ENCODE assay signal across 1 cellular context in the genomic region with DNA sequence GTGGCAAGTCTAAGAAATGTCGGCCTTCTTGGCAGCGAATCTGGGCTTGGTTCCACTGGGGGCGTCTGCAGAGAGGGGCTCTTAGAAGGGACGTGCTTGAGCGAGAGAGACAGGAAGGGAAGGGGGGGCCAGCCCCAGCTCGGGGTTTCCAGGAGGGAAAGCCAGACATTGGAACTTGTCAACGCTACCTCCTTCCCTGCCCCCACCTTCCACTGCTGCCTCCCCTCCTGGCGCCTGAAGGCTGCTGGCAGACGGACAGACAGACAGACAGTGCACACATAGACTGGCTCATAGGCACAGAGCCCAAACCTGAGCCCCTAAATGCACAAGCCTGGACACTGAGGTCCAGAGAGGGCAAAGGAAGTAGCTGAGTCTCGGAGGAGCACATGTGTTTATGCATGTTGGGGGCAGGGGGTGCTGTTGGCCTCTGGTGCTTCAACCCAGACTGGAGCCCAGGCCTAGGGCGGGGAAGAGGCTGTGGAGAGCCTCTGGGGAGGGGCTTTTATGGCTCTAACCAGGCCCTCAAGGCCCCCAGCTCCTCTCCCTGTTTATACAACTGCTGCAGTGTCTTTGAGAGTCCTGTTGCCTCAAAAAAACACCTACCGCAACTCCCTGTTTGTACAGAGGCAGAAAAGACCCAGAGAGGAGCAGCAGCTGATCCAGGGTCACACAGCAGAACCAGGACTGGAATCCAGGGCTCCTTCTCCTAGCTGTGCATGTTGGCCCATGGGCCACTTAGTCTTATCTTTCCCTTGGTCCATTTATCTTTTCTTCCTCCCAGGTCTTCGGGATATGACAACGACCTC.
TF ChIP-seq lines count a peak whose summit lies in the region.

No MANE protein-coding gene starts in this region.

TF ChIP-seq in HepG2, 621 proteins besides CTCF, POLR2A, EP300 and RAD21 (continued from another document and continues in another):
- TF ChIP-seq MEF2D (CRISPR knock-in tag; IDR thresholded peaks at IDR 0.05) (peak; percentile 79), FOXO1 (CRISPR knock-in tag; IDR thresholded peaks at IDR 0.05) (peak; percentile 57; the same call in 1 of the 2 replicates), ZBTB34 (CRISPR knock-in tag; IDR thresholded peaks at IDR 0.05) (no peak), REST (IDR thresholded peaks at IDR 0.05; ENCODE audit: borderline replicate concordance in 1 of 2, low read depth in 1 of 2, low read length in 2 of 2) (no peak), SPEN (CRISPR knock-in tag; IDR thresholded peaks at IDR 0.05; ENCODE audit: low read depth) (no peak), SRF (IDR thresholded peaks at IDR 0.05; ENCODE audit: low read depth, low read length) (no peak), CHD4 (IDR thresholded peaks at IDR 0.05; ENCODE audit: borderline replicate concordance, low read length) (no peak), ZNF7 (CRISPR knock-in tag; IDR thresholded peaks at IDR 0.05) (no peak), ZNF678 (CRISPR knock-in tag; IDR thresholded peaks at IDR 0.05) (no peak), ZNF274 (CRISPR knock-in tag; IDR thresholded peaks at IDR 0.05) (0 out of 2 replicates have a peak, but pooled peaks have one; percentile 31), PRDM10 (CRISPR knock-in tag; IDR thresholded peaks at IDR 0.05; ENCODE audit: low read depth) (peak; percentile 38; the same call in 1 of the 2 replicates), ZNF331 (CRISPR knock-in tag; IDR thresholded peaks at IDR 0.05) (0 out of 2 replicates have a peak, but pooled peaks have one; percentile 13), ZNF260 (CRISPR knock-in tag; IDR thresholded peaks at IDR 0.05; ENCODE audit: borderline replicate concordance, low read depth) (peak; percentile 64; the same call in 1 of the 2 replicates), RARA (CRISPR knock-in tag; IDR thresholded peaks at IDR 0.05) (0 out of 2 replicates have a peak, but pooled peaks have one; percentile 9), KMT2A (CRISPR knock-in tag; IDR thresholded peaks at IDR 0.05) (0 out of 2 replicates have a peak, but pooled peaks have one; percentile 27), NFIB (CRISPR knock-in tag; IDR thresholded peaks at IDR 0.05; ENCODE audit: borderline replicate concordance) (no peak), SIN3B (IDR thresholded peaks at IDR 0.05; ENCODE audit: low read length) (no peak), ADNP (CRISPR knock-in tag; IDR thresholded peaks at IDR 0.05) (no peak), ZNF124 (CRISPR knock-in tag; IDR thresholded peaks at IDR 0.05) (no peak), ZNF75D (CRISPR knock-in tag; IDR thresholded peaks at IDR 0.05; ENCODE audit: borderline replicate concordance) (no peak), HMG20A (CRISPR knock-in tag; IDR thresholded peaks at IDR 0.05; ENCODE audit: borderline replicate concordance) (0 out of 2 replicates have a peak, but pooled peaks have one; percentile 7), ZNF614 (CRISPR knock-in tag; IDR thresholded peaks at IDR 0.05; ENCODE audit: borderline replicate concordance) (peak; percentile 17; the same call in 1 of the 2 replicates), ZFP62 (CRISPR knock-in tag; IDR thresholded peaks at IDR 0.05) (no peak)
- TF ChIP-seq, protein P1, sequence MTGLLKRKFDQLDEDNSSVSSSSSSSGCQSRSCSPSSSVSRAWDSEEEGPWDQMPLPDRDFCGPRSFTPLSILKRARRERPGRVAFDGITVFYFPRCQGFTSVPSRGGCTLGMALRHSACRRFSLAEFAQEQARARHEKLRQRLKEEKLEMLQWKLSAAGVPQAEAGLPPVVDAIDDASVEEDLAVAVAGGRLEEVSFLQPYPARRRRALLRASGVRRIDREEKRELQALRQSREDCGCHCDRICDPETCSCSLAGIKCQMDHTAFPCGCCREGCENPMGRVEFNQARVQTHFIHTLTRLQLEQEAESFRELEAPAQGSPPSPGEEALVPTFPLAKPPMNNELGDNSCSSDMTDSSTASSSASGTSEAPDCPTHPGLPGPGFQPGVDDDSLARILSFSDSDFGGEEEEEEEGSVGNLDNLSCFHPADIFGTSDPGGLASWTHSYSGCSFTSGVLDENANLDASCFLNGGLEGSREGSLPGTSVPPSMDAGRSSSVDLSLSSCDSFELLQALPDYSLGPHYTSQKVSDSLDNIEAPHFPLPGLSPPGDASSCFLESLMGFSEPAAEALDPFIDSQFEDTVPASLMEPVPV (CRISPR knock-in tag; IDR thresholded peaks at IDR 0.05): 0 out of 2 replicates have a peak, but pooled peaks have one; percentile 54
- TF ChIP-seq, protein P2, sequence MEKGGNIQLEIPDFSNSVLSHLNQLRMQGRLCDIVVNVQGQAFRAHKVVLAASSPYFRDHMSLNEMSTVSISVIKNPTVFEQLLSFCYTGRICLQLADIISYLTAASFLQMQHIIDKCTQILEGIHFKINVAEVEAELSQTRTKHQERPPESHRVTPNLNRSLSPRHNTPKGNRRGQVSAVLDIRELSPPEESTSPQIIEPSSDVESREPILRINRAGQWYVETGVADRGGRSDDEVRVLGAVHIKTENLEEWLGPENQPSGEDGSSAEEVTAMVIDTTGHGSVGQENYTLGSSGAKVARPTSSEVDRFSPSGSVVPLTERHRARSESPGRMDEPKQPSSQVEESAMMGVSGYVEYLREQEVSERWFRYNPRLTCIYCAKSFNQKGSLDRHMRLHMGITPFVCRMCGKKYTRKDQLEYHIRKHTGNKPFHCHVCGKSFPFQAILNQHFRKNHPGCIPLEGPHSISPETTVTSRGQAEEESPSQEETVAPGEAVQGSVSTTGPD (CRISPR knock-in tag; IDR thresholded peaks at IDR 0.05): no peak
- TF ChIP-seq, protein P3, sequence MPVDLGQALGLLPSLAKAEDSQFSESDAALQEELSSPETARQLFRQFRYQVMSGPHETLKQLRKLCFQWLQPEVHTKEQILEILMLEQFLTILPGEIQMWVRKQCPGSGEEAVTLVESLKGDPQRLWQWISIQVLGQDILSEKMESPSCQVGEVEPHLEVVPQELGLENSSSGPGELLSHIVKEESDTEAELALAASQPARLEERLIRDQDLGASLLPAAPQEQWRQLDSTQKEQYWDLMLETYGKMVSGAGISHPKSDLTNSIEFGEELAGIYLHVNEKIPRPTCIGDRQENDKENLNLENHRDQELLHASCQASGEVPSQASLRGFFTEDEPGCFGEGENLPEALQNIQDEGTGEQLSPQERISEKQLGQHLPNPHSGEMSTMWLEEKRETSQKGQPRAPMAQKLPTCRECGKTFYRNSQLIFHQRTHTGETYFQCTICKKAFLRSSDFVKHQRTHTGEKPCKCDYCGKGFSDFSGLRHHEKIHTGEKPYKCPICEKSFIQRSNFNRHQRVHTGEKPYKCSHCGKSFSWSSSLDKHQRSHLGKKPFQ (CRISPR knock-in tag; IDR thresholded peaks at IDR 0.05; ENCODE audit: insufficient replicate concordance): peak; percentile 52
- TF ChIP-seq, protein P4, sequence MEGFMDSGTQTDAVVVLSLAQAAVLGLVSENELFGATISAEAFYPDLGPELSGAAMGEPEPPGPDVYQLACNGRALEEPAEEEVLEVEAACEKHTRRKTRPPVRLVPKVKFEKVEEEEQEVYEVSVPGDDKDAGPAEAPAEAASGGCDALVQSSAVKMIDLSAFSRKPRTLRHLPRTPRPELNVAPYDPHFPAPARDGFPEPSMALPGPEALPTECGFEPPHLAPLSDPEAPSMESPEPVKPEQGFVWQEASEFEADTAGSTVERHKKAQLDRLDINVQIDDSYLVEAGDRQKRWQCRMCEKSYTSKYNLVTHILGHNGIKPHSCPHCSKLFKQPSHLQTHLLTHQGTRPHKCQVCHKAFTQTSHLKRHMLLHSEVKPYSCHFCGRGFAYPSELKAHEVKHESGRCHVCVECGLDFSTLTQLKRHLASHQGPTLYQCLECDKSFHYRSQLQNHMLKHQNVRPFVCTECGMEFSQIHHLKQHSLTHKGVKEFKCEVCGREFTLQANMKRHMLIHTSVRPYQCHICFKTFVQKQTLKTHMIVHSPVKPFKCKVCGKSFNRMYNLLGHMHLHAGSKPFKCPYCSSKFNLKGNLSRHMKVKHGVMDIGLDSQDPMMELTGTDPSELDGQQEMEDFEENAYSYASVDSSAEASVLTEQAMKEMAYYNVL (CRISPR knock-in tag; IDR thresholded peaks at IDR 0.05; ENCODE audit: borderline replicate concordance): no peak
- TF ChIP-seq, protein P5, sequence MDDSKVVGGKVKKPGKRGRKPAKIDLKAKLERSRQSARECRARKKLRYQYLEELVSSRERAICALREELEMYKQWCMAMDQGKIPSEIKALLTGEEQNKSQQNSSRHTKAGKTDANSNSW (CRISPR knock-in tag; IDR thresholded peaks at IDR 0.05; ENCODE audit: borderline replicate concordance): no peak
- TF ChIP-seq, protein P6, sequence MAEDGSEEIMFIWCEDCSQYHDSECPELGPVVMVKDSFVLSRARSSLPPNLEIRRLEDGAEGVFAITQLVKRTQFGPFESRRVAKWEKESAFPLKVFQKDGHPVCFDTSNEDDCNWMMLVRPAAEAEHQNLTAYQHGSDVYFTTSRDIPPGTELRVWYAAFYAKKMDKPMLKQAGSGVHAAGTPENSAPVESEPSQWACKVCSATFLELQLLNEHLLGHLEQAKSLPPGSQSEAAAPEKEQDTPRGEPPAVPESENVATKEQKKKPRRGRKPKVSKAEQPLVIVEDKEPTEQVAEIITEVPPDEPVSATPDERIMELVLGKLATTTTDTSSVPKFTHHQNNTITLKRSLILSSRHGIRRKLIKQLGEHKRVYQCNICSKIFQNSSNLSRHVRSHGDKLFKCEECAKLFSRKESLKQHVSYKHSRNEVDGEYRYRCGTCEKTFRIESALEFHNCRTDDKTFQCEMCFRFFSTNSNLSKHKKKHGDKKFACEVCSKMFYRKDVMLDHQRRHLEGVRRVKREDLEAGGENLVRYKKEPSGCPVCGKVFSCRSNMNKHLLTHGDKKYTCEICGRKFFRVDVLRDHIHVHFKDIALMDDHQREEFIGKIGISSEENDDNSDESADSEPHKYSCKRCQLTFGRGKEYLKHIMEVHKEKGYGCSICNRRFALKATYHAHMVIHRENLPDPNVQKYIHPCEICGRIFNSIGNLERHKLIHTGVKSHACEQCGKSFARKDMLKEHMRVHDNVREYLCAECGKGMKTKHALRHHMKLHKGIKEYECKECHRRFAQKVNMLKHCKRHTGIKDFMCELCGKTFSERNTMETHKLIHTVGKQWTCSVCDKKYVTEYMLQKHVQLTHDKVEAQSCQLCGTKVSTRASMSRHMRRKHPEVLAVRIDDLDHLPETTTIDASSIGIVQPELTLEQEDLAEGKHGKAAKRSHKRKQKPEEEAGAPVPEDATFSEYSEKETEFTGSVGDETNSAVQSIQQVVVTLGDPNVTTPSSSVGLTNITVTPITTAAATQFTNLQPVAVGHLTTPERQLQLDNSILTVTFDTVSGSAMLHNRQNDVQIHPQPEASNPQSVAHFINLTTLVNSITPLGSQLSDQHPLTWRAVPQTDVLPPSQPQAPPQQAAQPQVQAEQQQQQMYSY (CRISPR knock-in tag; IDR thresholded peaks at IDR 0.05): no peak
